Comparison of ENCODE assay signal across 8 cellular contexts in genomic region chr17:82984249-82984617, GRCh38.
DNase-seq lines count a peak whose midpoint lies in the region; ATAC-seq, FAIRE-seq and TF ChIP-seq lines count a peak whose summit lies in the region.
"Not testable (repeated sequence)": the region's sequence is repeated elsewhere in the genome, so short reads cannot be mapped to it uniquely, and the experiment has no call there.

No MANE protein-coding gene starts in this region.

- not testable (repeated sequence) for H2AK5ac ChIP-seq in trophoblast cell (ENCODE audit: low read length)

- H3K9me3 Mint-ChIP-seq in CD4-positive, alpha-beta T cell; central memory CD8-positive, alpha-beta T cell: not testable (repeated sequence)
- peaks cover 11% of the 10 kb centered on the region for H3K9me3 Mint-ChIP-seq in T-helper 2 cell treated with Interferon-gamma antibody and Interleukin-4, amounts not matched to agents 5 μg/mL and 100 μg/mL, for 36 hours

- not testable (repeated sequence) for H3K9me3 ChIP-seq in A549; CD4-positive, alpha-beta T cell (ENCODE audit: control insufficient read depth, low read length); esophagus muscularis mucosa
- H3K9me3 ChIP-seq in trophoblast cell (ENCODE audit: insufficient read depth, low read depth, low read length): peaks cover 19% of the 10 kb centered on the region

- not testable (repeated sequence) for TF ChIP-seq CTCF in A549 (IDR thresholded peaks at IDR 0.05); CD4-positive, alpha-beta T cell (IDR thresholded peaks at IDR 0.05); esophagus muscularis mucosa (IDR thresholded peaks at IDR 0.05)

- not testable (repeated sequence) for H3K18ac ChIP-seq in trophoblast cell (ENCODE audit: low read length)

- H3K4me1 ChIP-seq in A549; esophagus muscularis mucosa; trophoblast cell (ENCODE audit: control insufficient read depth in 1 of 2, insufficient read depth in 2 of 2, low read length in 2 of 2): not testable (repeated sequence)

- TF ChIP-seq RAD21 in A549 (conservative IDR thresholded peaks at IDR 0.05 in 1 of 2, IDR thresholded peaks at IDR 0.05 in 1 of 2): not testable (repeated sequence)

- H2BK12ac ChIP-seq in trophoblast cell (ENCODE audit: low read length): not testable (repeated sequence)

- not testable (repeated sequence) for H3K27ac ChIP-seq in A549; CD4-positive, alpha-beta T cell (ENCODE audit: low read depth, low read length); esophagus muscularis mucosa (replicated peaks in 1 of 4); trophoblast cell (ENCODE audit: low read depth, low read length)

- not testable (repeated sequence) for DNase-seq in A549 (ENCODE audit: low read depth in 1 of 2, low spot score in 1 of 2); CD4-positive, alpha-beta T cell; HTR-8/SVneo (ENCODE audit: insufficient read length, low spot score); T-helper 2 cell treated with Interferon-gamma antibody and Interleukin-4, amounts not matched to agents 5 μg/mL and 100 μg/mL, for 36 hours (ENCODE audit: low spot score); central memory CD8-positive, alpha-beta T cell (ENCODE audit: low spot score in 2 of 2); trophoblast cell; urothelium cell line (ENCODE audit: low spot score)
- peak; percentile 19 for DNase-seq in esophagus muscularis mucosa (ENCODE audit: extremely low spot score)

- not testable (repeated sequence) for FAIRE-seq in A549 (lab: Jason Lieb, UNC)
- FAIRE-seq in HTR-8/SVneo (lab: Jason Lieb, UNC) (peak; percentile 82), urothelium cell line (lab: Jason Lieb, UNC) (peak; percentile 97)

- H3K79me1 ChIP-seq in trophoblast cell (ENCODE audit: low read length): not testable (repeated sequence)

- H3K27ac Mint-ChIP-seq in CD4-positive, alpha-beta T cell: peak overlapping the region; percentile 94
- peak overlapping the region; percentile 37 for H3K27ac Mint-ChIP-seq in T-helper 2 cell treated with Interferon-gamma antibody and Interleukin-4, amounts not matched to agents 5 μg/mL and 100 μg/mL, for 36 hours
- peak overlapping the region; percentile 92 for H3K27ac Mint-ChIP-seq in central memory CD8-positive, alpha-beta T cell (ENCODE audit: low read depth)

- not testable (repeated sequence) for H3K36me3 Mint-ChIP-seq in CD4-positive, alpha-beta T cell (ENCODE audit: low read depth); central memory CD8-positive, alpha-beta T cell (ENCODE audit: insufficient read depth)
- H3K36me3 Mint-ChIP-seq in T-helper 2 cell treated with Interferon-gamma antibody and Interleukin-4, amounts not matched to agents 5 μg/mL and 100 μg/mL, for 36 hours (ENCODE audit: low read depth): peaks cover 35% of the 10 kb centered on the region

- H3K27me3 Mint-ChIP-seq in CD4-positive, alpha-beta T cell; T-helper 2 cell treated with Interferon-gamma antibody and Interleukin-4, amounts not matched to agents 5 μg/mL and 100 μg/mL, for 36 hours (ENCODE audit: low read depth); central memory CD8-positive, alpha-beta T cell: not testable (repeated sequence)

- H2BK5ac ChIP-seq in trophoblast cell (ENCODE audit: low read depth, low read length, poor library complexity): not testable (repeated sequence)

- H3K4me1 Mint-ChIP-seq in CD4-positive, alpha-beta T cell (ENCODE audit: low read depth): peaks cover 72% of the 10 kb centered on the region
- H3K4me1 Mint-ChIP-seq in T-helper 2 cell treated with Interferon-gamma antibody and Interleukin-4, amounts not matched to agents 5 μg/mL and 100 μg/mL, for 36 hours (ENCODE audit: low read depth): peaks cover 54% of the 10 kb centered on the region
- peaks cover 52% of the 10 kb centered on the region for H3K4me1 Mint-ChIP-seq in central memory CD8-positive, alpha-beta T cell

- POLR2A ChIA-PET in A549 (lab: Yijun Ruan, JAX); CD4-positive, alpha-beta T cell (lab: Charles Lee): not testable (repeated sequence)

- H4K91ac ChIP-seq in trophoblast cell (ENCODE audit: low read depth, low read length): not testable (repeated sequence)

- ATAC-seq in A549: 0 out of 6 replicates have a peak, but pooled peaks of 1 of the 2 experiments have one; percentile 64
- ATAC-seq in CD4-positive, alpha-beta T cell (ENCODE audit: poor library complexity); central memory CD8-positive, alpha-beta T cell (replicated peaks; ENCODE audit: extremely low read depth, poor library complexity, severe bottlenecking): not testable (repeated sequence)

- not testable (repeated sequence) for H3K4me3 ChIP-seq in A549, esophagus muscularis mucosa
- peak overlapping the region; percentile 8 for H3K4me3 ChIP-seq in trophoblast cell (ENCODE audit: low read depth, low read length)

- TF ChIP-seq POLR2A in A549 (IDR thresholded peaks at IDR 0.05; ENCODE audit: low read length); esophagus muscularis mucosa (IDR thresholded peaks at IDR 0.05; ENCODE audit: low read depth): not testable (repeated sequence)

- not testable (repeated sequence) for H3K27me3 ChIP-seq in CD4-positive, alpha-beta T cell (ENCODE audit: control insufficient read depth, insufficient read depth, low read length); esophagus muscularis mucosa; trophoblast cell (ENCODE audit: insufficient read depth, low read length)

- H3K36me3 ChIP-seq in esophagus muscularis mucosa; trophoblast cell (ENCODE audit: control insufficient read depth in 1 of 2, insufficient read depth in 2 of 2, low read length in 2 of 2): not testable (repeated sequence)

- H3K4me3 Mint-ChIP-seq in CD4-positive, alpha-beta T cell; T-helper 2 cell treated with Interferon-gamma antibody and Interleukin-4, amounts not matched to agents 5 μg/mL and 100 μg/mL, for 36 hours: not testable (repeated sequence)
- H3K4me3 Mint-ChIP-seq in central memory CD8-positive, alpha-beta T cell: peak overlapping the region; percentile 9

- H2BK120ac ChIP-seq in trophoblast cell (ENCODE audit: insufficient read depth, low read length, poor library complexity): not testable (repeated sequence)

- not testable (repeated sequence) for H2AFZ ChIP-seq in trophoblast cell (ENCODE audit: insufficient read depth, low read length, poor library complexity)

- H3K4me2 ChIP-seq in A549; trophoblast cell (ENCODE audit: low read length): not testable (repeated sequence)

- TF ChIP-seq EP300 in A549 (IDR thresholded peaks at IDR 0.05); esophagus muscularis mucosa (IDR thresholded peaks at IDR 0.05): not testable (repeated sequence)

- CTCF ChIA-PET in A549 (lab: Yijun Ruan, JAX): interaction anchor here (1.0 kb wide), 1 partner anchor 27 kb away, joined by 3 read pairs; no protein-coding TSS in a partner anchor
- CTCF ChIA-PET in CD4-positive, alpha-beta T cell (lab: Charles Lee): not testable (repeated sequence)

- WGBS in A549 (ENCODE audit: missing lambda C conversion rate): 66% methylated on average over 12 of the region's 12 CpGs
- WGBS in esophagus muscularis mucosa: 82% methylated on average over 12 of the region's 12 CpGs
- WGBS in trophoblast cell (ENCODE audit: extremely low coverage, insufficient coverage, insufficient read length): no CpG with 5 or more reads among the region's 12 CpGs

- not testable (repeated sequence) for H4K8ac ChIP-seq in trophoblast cell (ENCODE audit: low read depth, low read length)

- not testable (repeated sequence) for H4K12ac ChIP-seq in trophoblast cell (ENCODE audit: low read depth, low read length)

- not testable (repeated sequence) for H3K14ac ChIP-seq in trophoblast cell (ENCODE audit: low read length)

- not testable (repeated sequence) for H3K4ac ChIP-seq in trophoblast cell (ENCODE audit: low read depth, low read length)

- H3K9ac ChIP-seq in trophoblast cell (ENCODE audit: low read length): not testable (repeated sequence)

- not testable (repeated sequence) for H3K23ac ChIP-seq in trophoblast cell (ENCODE audit: low read length)

- intact Hi-C loops in CD4-positive, alpha-beta T cell (cut with DNase I, micrococcal nuclease); esophagus muscularis mucosa (cut with DNase I): not testable (repeated sequence)

- H3K79me2 ChIP-seq in trophoblast cell (ENCODE audit: control insufficient read depth, insufficient read depth, low read length, poor library complexity): not testable (repeated sequence)

TF ChIP-seq in A549, 52 proteins besides CTCF, POLR2A, EP300 and RAD21:
- 0 out of 2 replicates have a peak, but pooled peaks have one; percentile 4 for TF ChIP-seq USF2 (IDR thresholded peaks at IDR 0.05)

Comparison
In these comparisons a context has a peak if more than half of its experiments do, and no peak if none do; other contexts are left out.
1. H3K27ac Mint-ChIP-seq: peak in every context shown above with its lines; median percentile 94 in CD4-positive, alpha-beta T cell; 92 in central memory CD8-positive, alpha-beta T cell; 37 in T-helper 2 cell treated with Interferon-gamma antibody and Interleukin-4, amounts not matched to agents 5 μg/mL and 100 μg/mL, for 36 hours.